ENCODE assay signal across 1 cellular context in genomic region chr2:27911458-27912210, GRCh38.
TF ChIP-seq lines count a peak whose summit lies in the region.

No MANE protein-coding gene starts in this region.

TF ChIP-seq in GM23338, 12 proteins besides CTCF, POLR2A, EP300 and RAD21 (continued from another document):
- TF ChIP-seq REST (IDR thresholded peaks at IDR 0.05; ENCODE audit: unreplicated experiment) (no peak), ETS1 (IDR thresholded peaks at IDR 0.05) (no peak), POLR2AphosphoS5 (IDR thresholded peaks at IDR 0.05; ENCODE audit: low read depth) (no peak), NANOG (IDR thresholded peaks at IDR 0.05; ENCODE audit: borderline replicate concordance) (no peak), CREB1 (CRISPR knock-in tag; IDR thresholded peaks at IDR 0.05; ENCODE audit: low read depth) (no peak), ZNF114 (CRISPR knock-in tag; IDR thresholded peaks at IDR 0.05) (no peak)
